Comparison of ENCODE assay signal across 8 cellular contexts in genomic region chr11:48034926-48035876, GRCh38. TPM values are rescaled to one million over a fixed set of nuclear protein-coding genes. Genes with fewer than 3 reads are reported as not detected.
DNase-seq lines count a peak whose midpoint lies in the region; ATAC-seq and TF ChIP-seq lines count a peak whose summit lies in the region.

No MANE protein-coding gene starts in this region.

- H3K4me3 ChIP-seq in HEK293 (ENCODE audit: low read depth, low read length) (no peak overlapping the region), right atrium auricular region (no peak overlapping the region), smooth muscle cell (no peak overlapping the region)

- no peaks in the 10 kb centered on the region for H3K36me3 ChIP-seq in HEK293 (ENCODE audit: control insufficient read depth in 2 of 2, insufficient read depth in 1 of 2, low read length in 2 of 2)
- H3K36me3 ChIP-seq in right atrium auricular region = no peaks in the 10 kb centered on the region
- no peaks in the 10 kb centered on the region for H3K36me3 ChIP-seq in smooth muscle cell (ENCODE audit: low read depth)

- H3K9ac ChIP-seq in smooth muscle cell (ENCODE audit: low read depth) = no peak overlapping the region

- H3K27ac ChIP-seq in HEK293 (ENCODE audit: extremely low read depth, low read depth, low read length) (no peak overlapping the region), VCaP (peak overlapping the region; percentile 99; the same call in 1 of the 2 replicates), right atrium auricular region (peak overlapping the region; percentile 0 to 41), smooth muscle cell (ENCODE audit: low read depth) (no peak overlapping the region)

- H2AFZ ChIP-seq in smooth muscle cell (ENCODE audit: low read depth) = no peak overlapping the region

- TF ChIP-seq CTCF in HEK293 (tag by site-specific recombination; IDR thresholded peaks at IDR 0.05) = no peak
- no peak for TF ChIP-seq CTCF in VCaP (conservative IDR thresholded peaks at IDR 0.05)
- TF ChIP-seq CTCF in right atrium auricular region (IDR thresholded peaks at IDR 0.05) = no peak
- no peak for TF ChIP-seq CTCF in smooth muscle cell (IDR thresholded peaks at IDR 0.05; ENCODE audit: borderline replicate concordance, insufficient read depth, poor library complexity, severe bottlenecking)

- H4K20me1 ChIP-seq in smooth muscle cell (ENCODE audit: low read depth) = no peaks in the 10 kb centered on the region

- no peaks in the 10 kb centered on the region for H3F3A ChIP-seq in smooth muscle cell (ENCODE audit: low read depth)

- peak overlapping the region; percentile 21 for H3K4me2 ChIP-seq in smooth muscle cell

- no peaks in the 10 kb centered on the region for H3K79me2 ChIP-seq in smooth muscle cell (ENCODE audit: low read depth)

- DNase-seq in right atrium auricular region (ENCODE audit: low spot score) = peak; percentile 89
- DNase-seq in smooth muscle cell (lab: John Stamatoyannopoulos, UW; ENCODE audit: unreplicated experiment) = no peak
- DNase-seq in activated T-cell treated with anti-CD3 and anti-CD28 coated beads, Interleukin-2, amount 50 U/mL, for 1 hour = no peak

- WGBS in smooth muscle cell (ENCODE audit: low lambda C conversion rate) = 78% methylated on average over 14 of the region's 14 CpGs

- no peak for ATAC-seq in HG03025 (IDR thresholded peaks at IDR 0.05; ENCODE audit: low FRiP score, unreplicated experiment)
- no peak for ATAC-seq in GM21447 (IDR thresholded peaks at IDR 0.05; ENCODE audit: unreplicated experiment)
- ATAC-seq in HG03108 (IDR thresholded peaks at IDR 0.05; ENCODE audit: unreplicated experiment) = no peak

- CTCF ChIA-PET in HEK293 (lab: Yijun Ruan, JAX) = no interaction called here

- no peaks in the 10 kb centered on the region for H3K9me3 ChIP-seq in HEK293 (ENCODE audit: control insufficient read depth, insufficient read depth, low read depth, low read length)
- no peaks in the 10 kb centered on the region for H3K9me3 ChIP-seq in right atrium auricular region
- no peaks in the 10 kb centered on the region for H3K9me3 ChIP-seq in smooth muscle cell (replicated peaks; ENCODE audit: low read depth)

- H3K4me1 ChIP-seq in HEK293 (ENCODE audit: control insufficient read depth, insufficient read depth, low read length) (no peaks in the 10 kb centered on the region), right atrium auricular region (peaks cover 0 to 29% of the 10 kb centered on the region in 2 donors), smooth muscle cell (ENCODE audit: low read depth) (peaks cover 9% of the 10 kb centered on the region)

- POLR2A ChIA-PET in HEK293 (lab: Yijun Ruan, JAX) = no interaction called here

- H3K27me3 ChIP-seq in right atrium auricular region = no peaks in the 10 kb centered on the region
- no peaks in the 10 kb centered on the region for H3K27me3 ChIP-seq in smooth muscle cell (ENCODE audit: low read depth)

TF ChIP-seq in HEK293, 187 proteins besides CTCF, POLR2A, EP300 and RAD21:
- TF ChIP-seq KLF16 (tag by site-specific recombination; IDR thresholded peaks at IDR 0.05) (no peak), ZIC2 (tag by site-specific recombination; IDR thresholded peaks at IDR 0.05) (peak; percentile 57), ZNF140 (tag by site-specific recombination; IDR thresholded peaks at IDR 0.05) (no peak), ZNF747 (tag by site-specific recombination; IDR thresholded peaks at IDR 0.05) (no peak), ZNF610 (tag by site-specific recombination; IDR thresholded peaks at IDR 0.05; ENCODE audit: borderline replicate concordance) (no peak), ZNF76 (tag by site-specific recombination; IDR thresholded peaks at IDR 0.05; ENCODE audit: borderline replicate concordance, low read depth) (no peak), BCL11A (tag by site-specific recombination; IDR thresholded peaks at IDR 0.05; ENCODE audit: low read depth) (no peak)

RNA-seq across cellular contexts. Expression of gene PTPRJ, which starts 54.8 kb away (rescaled TPM):
- total RNA-seq in right atrium auricular region (1 to 10 TPM; 3.4 to 8.0 TPM), smooth muscle cell (2.6 and 6.3 TPM in 2 replicates)
- 1.5 and 1.7 TPM in 2 replicates for polyA plus RNA-seq in smooth muscle cell

Comparison
In these comparisons a context has a peak if more than half of its experiments do, and no peak if none do; other contexts are left out.
1. H3K27ac ChIP-seq: peak in VCaP (single experiment) and right atrium auricular region (2 of 2); none in HEK293 (single experiment) and smooth muscle cell (single experiment).